9 cellular contexts compared by ENCODE assay signal in the genomic region with DNA sequence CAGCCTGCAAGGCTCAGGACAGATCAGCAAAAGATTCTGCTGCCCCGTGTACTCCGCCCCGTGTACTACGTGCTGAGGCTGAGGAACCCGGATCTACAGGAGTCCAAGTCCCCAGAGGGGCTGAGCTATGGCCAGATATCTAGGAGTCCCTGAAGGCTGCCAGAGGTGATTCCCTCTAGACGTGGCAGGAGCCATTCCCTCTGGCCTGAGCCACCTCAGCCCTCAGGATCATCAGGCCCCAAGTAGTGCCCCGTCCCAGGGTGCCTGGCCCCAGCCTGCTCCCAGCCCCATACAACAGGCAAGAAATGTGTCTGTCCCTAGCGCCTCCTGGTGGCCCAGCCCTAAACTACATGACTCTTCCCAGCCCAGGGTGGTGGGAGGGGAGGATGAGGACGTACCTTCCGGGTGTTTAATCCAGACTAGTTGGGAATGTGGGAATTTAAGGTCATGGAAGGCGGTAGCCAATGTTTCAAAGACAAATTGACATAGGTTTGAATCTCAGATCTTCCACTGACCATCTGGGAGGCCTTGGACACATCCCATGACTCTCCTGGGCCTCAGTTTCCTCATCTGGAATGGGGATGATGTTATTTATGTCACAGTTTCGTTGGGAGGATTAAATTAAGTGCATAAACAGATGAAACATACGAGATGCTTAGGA. TPM values are rescaled to one million over a fixed set of nuclear protein-coding genes. Genes with fewer than 3 reads are reported as not detected.
DNase-seq lines count a peak whose midpoint lies in the region; ATAC-seq and TF ChIP-seq lines count a peak whose summit lies in the region.
"Had no signal": no experiment of that assay in that cellular context is flagged by ENCODE, and none has a peak within 500 bp of the region (broad histone marks: within the 10 kb centered on the region; RNA-seq: fewer than 3 reads in every experiment).

No MANE protein-coding gene starts in this region.

- no peaks in the 10 kb centered on the region for H3K9me3 Mint-ChIP-seq in CD8-positive, alpha-beta T cell
- H3K9me3 Mint-ChIP-seq: IgD-negative memory B cell had no signal

- H3K4me1 ChIP-seq in CD8-positive, alpha-beta T cell (ENCODE audit: insufficient read depth, low read length) = peaks cover 3% of the 10 kb centered on the region
- peaks cover 6% of the 10 kb centered on the region for H3K4me1 ChIP-seq in HAP-1

- ATAC-seq in CD8-positive, alpha-beta T cell = peak; percentile 91
- no peak for ATAC-seq in GM21576 (IDR thresholded peaks at IDR 0.05; ENCODE audit: unreplicated experiment)

- H3K27me3 Mint-ChIP-seq in CD8-positive, alpha-beta T cell (ENCODE audit: low read depth) = peaks cover 12% of the 10 kb centered on the region

- in situ Hi-C loops in HAP-1 (cut with MboI; ENCODE audit: low sequenced_read_pairs) = loop anchor here (5.0 to 10.0 kb wide), 3 partner anchors 117 to 486 kb away; no protein-coding TSS in a partner anchor

- H3K36me3 ChIP-seq in CD8-positive, alpha-beta T cell (ENCODE audit: insufficient read depth, low read length) = no peaks in the 10 kb centered on the region
- H3K36me3 ChIP-seq in HAP-1 (replicated peaks) = no peaks in the 10 kb centered on the region

- H3K4me3 Mint-ChIP-seq in CD8-positive, alpha-beta T cell = no peak overlapping the region
- H3K4me3 Mint-ChIP-seq: IgD-negative memory B cell had no signal

- H3K9me3 ChIP-seq in CD8-positive, alpha-beta T cell (ENCODE audit: low read length) = no peaks in the 10 kb centered on the region
- no peaks in the 10 kb centered on the region for H3K9me3 ChIP-seq in HAP-1

- H3K4me3 ChIP-seq in CD8-positive, alpha-beta T cell (ENCODE audit: low read depth, low read length) = no peak overlapping the region
- H3K4me3 ChIP-seq in HAP-1 = no peak overlapping the region
- H3K4me3 ChIP-seq in cardiac fibroblast (replicated peaks in 1 of 2; ENCODE audit: low read depth in 2 of 2, low read length in 2 of 2) = no peak overlapping the region

- intact Hi-C loops in CD8-positive, alpha-beta T cell (cut with DNase I, micrococcal nuclease) = loop anchor here (1.0 to 10.0 kb wide), 6 partner anchors 270 to 478 kb away; a partner anchor contains a TSS

- CTCF ChIA-PET in CD8-positive, alpha-beta T cell (lab: Charles Lee) = interaction anchor here (0.7 to 13.0 kb wide), 6 partner anchors 9 to 277 kb away, joined by 3 to 325 read pairs (median 4); a partner anchor contains a TSS

- no peaks in the 10 kb centered on the region for H3K36me3 Mint-ChIP-seq in CD8-positive, alpha-beta T cell
- H3K36me3 Mint-ChIP-seq: IgD-negative memory B cell had no signal

- peak; percentile 72 for TF ChIP-seq CTCF in CD8-positive, alpha-beta T cell (IDR thresholded peaks at IDR 0.05)
- peak; percentile 93 for TF ChIP-seq CTCF in cardiac fibroblast (IDR thresholded peaks at IDR 0.05; ENCODE audit: low read depth, low read length)

- peak; percentile 65 to 85 (median 75) for DNase-seq in CD8-positive, alpha-beta T cell
- peak; percentile 37 to 92 for DNase-seq in HAP-1 (ENCODE audit: low spot score in 2 of 2)
- peak; percentile 63 for DNase-seq in NCI-H2107 (lab: John Stamatoyannopoulos, UW)
- peak; percentile 45 to 77 (median 54) for DNase-seq in activated CD4-positive, CD25-positive, alpha-beta regulatory T cell (lab: John Stamatoyannopoulos, UW)
- DNase-seq in cardiac fibroblast (ENCODE audit: low read depth in 2 of 2) = peak; percentile 88 to 89
- peak; percentile 89 for DNase-seq in left kidney (ENCODE audit: low read depth, low spot score)
- DNase-seq in stimulated activated CD4-positive, alpha-beta T cell treated with anti-CD3 and anti-CD28 coated beads, Interleukin-2, amount 100 ng/mL, for 4 hours (ENCODE audit: low read depth) = peak; percentile 67

- POLR2A ChIA-PET in CD8-positive, alpha-beta T cell (lab: Charles Lee) = no interaction called here

- no peak overlapping the region for H3K27ac ChIP-seq in CD8-positive, alpha-beta T cell (ENCODE audit: low read depth, low read length)

- peaks cover 4% of the 10 kb centered on the region for H3K4me1 Mint-ChIP-seq in CD8-positive, alpha-beta T cell (ENCODE audit: low read depth)

- no peaks in the 10 kb centered on the region for H3K27me3 ChIP-seq in CD8-positive, alpha-beta T cell (ENCODE audit: insufficient read depth, low read length)
- H3K27me3 ChIP-seq in HAP-1 (ENCODE audit: low read depth) = no peaks in the 10 kb centered on the region

- H3K27ac Mint-ChIP-seq in CD8-positive, alpha-beta T cell = no peak overlapping the region

RNA-seq across cellular contexts. Expression of a gene that starts 49.4 kb away (rescaled TPM):
- total RNA-seq in CD8-positive, alpha-beta T cell = 10 to 100 TPM; 96.0 to 97.5 TPM
